ENCODE assay signal across 8 cellular contexts in genomic region chr9:40106783-40107248, GRCh38.
DNase-seq lines count a peak whose midpoint lies in the region; ATAC-seq and TF ChIP-seq lines count a peak whose summit lies in the region.
"Not testable (repeated sequence)": the region's sequence is repeated elsewhere in the genome, so short reads cannot be mapped to it uniquely, and the experiment has no call there.

No MANE protein-coding gene starts in this region.

- H3K79me2 ChIP-seq in MM.1S (ENCODE audit: low read length): not testable (repeated sequence)

- H3K4me3 ChIP-seq in BJ (ENCODE audit: low read depth, low read length) (peak overlapping the region; percentile 32), astrocyte of the spinal cord (ENCODE audit: low read depth, low read length) (peak overlapping the region; percentile 33), right atrium auricular region (peak overlapping the region; percentile 34 to 63), psoas muscle (peak overlapping the region; percentile 45), thoracic aorta (peak overlapping the region; percentile 45)
- H3K4me3 ChIP-seq in MM.1S (ENCODE audit: low read length): not testable (repeated sequence)

- H3K27me3 Mint-ChIP-seq in activated CD4-positive, alpha-beta memory T cell treated with anti-CD3 and anti-CD28 coated beads for 36 hours: not testable (repeated sequence)

- CTCF ChIA-PET in BJ (lab: Yijun Ruan, JAX); activated CD4-positive, alpha-beta memory T cell treated with anti-CD3 and anti-CD28 coated beads for 36 hours (lab: Charles Lee): not testable (repeated sequence)

- not testable (repeated sequence) for H3K36me3 Mint-ChIP-seq in activated CD4-positive, alpha-beta memory T cell treated with anti-CD3 and anti-CD28 coated beads for 36 hours

- not testable (repeated sequence) for H3K4me2 ChIP-seq in MM.1S (ENCODE audit: low read depth, low read length)

- not testable (repeated sequence) for H3K9me2 ChIP-seq in MM.1S (replicated peaks; ENCODE audit: insufficient read depth, low read length)

- H3K27me3 ChIP-seq in BJ (ENCODE audit: control insufficient read depth, insufficient read depth, low read length); MM.1S (replicated peaks; ENCODE audit: insufficient read depth, low read length); right atrium auricular region; psoas muscle (ENCODE audit: insufficient read depth in 3 of 3, low read length in 2 of 3); thoracic aorta (replicated peaks; ENCODE audit: insufficient read depth): not testable (repeated sequence)

- not testable (repeated sequence) for H2AFZ ChIP-seq in MM.1S (ENCODE audit: low read length)

- peak overlapping the region; percentile 48 for H3K4me3 Mint-ChIP-seq in activated CD4-positive, alpha-beta memory T cell treated with anti-CD3 and anti-CD28 coated beads for 36 hours

- in situ Hi-C loops in astrocyte of the spinal cord (cut with HindIII; ENCODE audit: low sequenced_read_pairs): not testable (repeated sequence)

- H3K36me3 ChIP-seq in BJ (ENCODE audit: control insufficient read depth, insufficient read depth, low read length); MM.1S (replicated peaks; ENCODE audit: insufficient read depth, low read length); right atrium auricular region; psoas muscle (ENCODE audit: insufficient read depth in 1 of 2, low read depth in 1 of 2); thoracic aorta: not testable (repeated sequence)

- TF ChIP-seq POLR2A in erythroblast (IDR thresholded peaks at IDR 0.05; ENCODE audit: low read length): peak; percentile 11

- H3K9ac ChIP-seq in MM.1S (ENCODE audit: low read length): peak overlapping the region; percentile 41; the same call in 1 of the 2 replicates

- intact Hi-C loops in activated CD4-positive, alpha-beta memory T cell treated with anti-CD3 and anti-CD28 coated beads for 36 hours (cut with micrococcal nuclease); psoas muscle (cut with DNase I): not testable (repeated sequence)

- H4K20me1 ChIP-seq in MM.1S (ENCODE audit: insufficient read depth, low read length): not testable (repeated sequence)

- not testable (repeated sequence) for H3K4me1 Mint-ChIP-seq in activated CD4-positive, alpha-beta memory T cell treated with anti-CD3 and anti-CD28 coated beads for 36 hours (ENCODE audit: low read depth)

- not testable (repeated sequence) for H3K9me3 Mint-ChIP-seq in activated CD4-positive, alpha-beta memory T cell treated with anti-CD3 and anti-CD28 coated beads for 36 hours

- H3K27ac ChIP-seq in MM.1S (ENCODE audit: low read length) (peak overlapping the region; percentile 44; the same call in 1 of the 2 replicates), right atrium auricular region (peak overlapping the region in 1 of 2 donors; percentile 84)
- not testable (repeated sequence) for H3K27ac ChIP-seq in psoas muscle, thoracic aorta

- POLR2A ChIA-PET in BJ (lab: Charles Lee); activated CD4-positive, alpha-beta memory T cell treated with anti-CD3 and anti-CD28 coated beads for 36 hours (lab: Charles Lee): not testable (repeated sequence)

- not testable (repeated sequence) for ATAC-seq in psoas muscle; thoracic aorta (ENCODE audit: insufficient number of reproducible peaks, low FRiP score, low read depth)

- not testable (repeated sequence) for H3K9me3 ChIP-seq in MM.1S (replicated peaks; ENCODE audit: insufficient read depth, low read length); right atrium auricular region; psoas muscle; thoracic aorta

- not testable (repeated sequence) for H3F3A ChIP-seq in MM.1S (ENCODE audit: insufficient read depth, low read length)

- not testable (repeated sequence) for H3K4me1 ChIP-seq in MM.1S (ENCODE audit: low read length); right atrium auricular region; psoas muscle; thoracic aorta (ENCODE audit: control insufficient read depth in 1 of 2, low read depth in 2 of 2)

- not testable (repeated sequence) for DNase-seq in BJ (ENCODE audit: low read depth); MM.1S; activated CD4-positive, alpha-beta memory T cell treated with anti-CD3 and anti-CD28 coated beads for 36 hours; astrocyte of the spinal cord (ENCODE audit: low read depth, low spot score); erythroblast (lab: John Stamatoyannopoulos, UW); right atrium auricular region (ENCODE audit: low spot score); thoracic aorta (ENCODE audit: low spot score)
- DNase-seq in psoas muscle: peak; percentile 10 to 15

- no CpG with 5 or more reads among the region's 33 CpGs for WGBS in psoas muscle, 3 donors

- not testable (repeated sequence) for TF ChIP-seq CTCF in BJ (IDR thresholded peaks at IDR 0.05; ENCODE audit: insufficient read depth, low read depth, low read length); MM.1S (IDR thresholded peaks at IDR 0.05; ENCODE audit: low read length); astrocyte of the spinal cord (IDR thresholded peaks at IDR 0.05; ENCODE audit: low read depth, low read length); right atrium auricular region (IDR thresholded peaks at IDR 0.05); psoas muscle (IDR thresholded peaks at IDR 0.05); thoracic aorta (IDR thresholded peaks at IDR 0.05)

- not testable (repeated sequence) for H3K27ac Mint-ChIP-seq in activated CD4-positive, alpha-beta memory T cell treated with anti-CD3 and anti-CD28 coated beads for 36 hours
